In the genomic region with DNA sequence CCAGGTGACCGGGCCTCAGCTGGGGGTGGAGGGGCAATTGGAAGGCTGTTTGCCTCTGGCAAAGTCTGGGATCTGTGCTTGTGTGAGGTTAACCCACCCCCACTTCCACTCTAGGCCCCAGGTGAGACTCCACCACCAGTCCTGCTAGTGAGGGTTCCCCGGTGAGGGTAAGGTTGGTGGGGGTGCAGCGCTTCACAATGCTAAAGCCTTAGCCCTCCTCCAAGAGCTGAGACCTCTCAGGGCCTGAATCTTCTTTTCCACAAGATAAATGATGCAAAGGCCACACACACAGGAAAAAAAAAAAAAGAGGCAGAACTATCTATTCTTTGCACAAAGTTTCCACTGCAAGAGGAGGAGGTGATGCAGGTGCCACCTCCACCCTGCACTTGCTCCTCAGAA, we compare ENCODE assay signal across 13 cellular contexts. TPM values are rescaled to one million over a fixed set of nuclear protein-coding genes. Genes with fewer than 3 reads are reported as not detected.
DNase-seq lines count a peak whose midpoint lies in the region; ATAC-seq and TF ChIP-seq lines count a peak whose summit lies in the region.
"Had no signal": no experiment of that assay in that cellular context is flagged by ENCODE, and none has a peak within 500 bp of the region (broad histone marks: within the 10 kb centered on the region; RNA-seq: fewer than 3 reads in every experiment).

No MANE protein-coding gene starts in this region.

- H3K27ac ChIP-seq in osteoblast (ENCODE audit: low read depth, low read length) (no peak overlapping the region), gastroesophageal sphincter (peak overlapping the region in 1 of 4 donors; percentile 14)
- H3K27ac ChIP-seq: brain microvascular endothelial cell, SK-N-MC had no signal

- TF ChIP-seq CTCF in osteoblast (IDR thresholded peaks at IDR 0.05; ENCODE audit: extremely low read depth, low read depth, low read length) (no peak), gastroesophageal sphincter (IDR thresholded peaks at IDR 0.05) (no peak)

- H3K4me3 Mint-ChIP-seq in activated naive CD4-positive, alpha-beta T cell treated with anti-CD3 and anti-CD28 coated beads, Interleukin-2, amount 50 U/mL, for 24 hours, result peak overlapping the region; percentile 76
- H3K4me3 Mint-ChIP-seq in activated CD8-positive, alpha-beta T cell treated with anti-CD3 and anti-CD28 coated beads, Interleukin-2, amount 10 ng/mL, durations not matched to agents 7 days and 5 days, result no peak overlapping the region

- H3K27me3 ChIP-seq in osteoblast (ENCODE audit: insufficient read depth, low read length) (no peaks in the 10 kb centered on the region), gastroesophageal sphincter (no peaks in the 10 kb centered on the region)
- H3K27me3 ChIP-seq: brain microvascular endothelial cell had no signal

- peaks cover 1% of the 10 kb centered on the region for H3K36me3 Mint-ChIP-seq in activated naive CD4-positive, alpha-beta T cell treated with anti-CD3 and anti-CD28 coated beads, Interleukin-2, amount 50 U/mL, for 24 hours
- peaks cover 25% of the 10 kb centered on the region for H3K36me3 Mint-ChIP-seq in activated CD8-positive, alpha-beta T cell treated with anti-CD3 and anti-CD28 coated beads, Interleukin-2, amount 10 ng/mL, durations not matched to agents 7 days and 5 days (ENCODE audit: low read depth)
- H3K36me3 Mint-ChIP-seq: naive B cell had no signal

- H3K4me1 ChIP-seq in osteoblast (ENCODE audit: insufficient read depth, low read length) (peaks cover 18% of the 10 kb centered on the region), gastroesophageal sphincter (peaks cover 0 to 67% (median 17%) of the 10 kb centered on the region in 3 donors)

- H3K79me2 ChIP-seq in osteoblast (ENCODE audit: insufficient read depth, low read length), result peaks cover 47% of the 10 kb centered on the region

- H2AFZ ChIP-seq in osteoblast (ENCODE audit: low read length), result no peak overlapping the region

- H3K4me2 ChIP-seq in osteoblast (ENCODE audit: insufficient read depth, low read length), result no peak overlapping the region

- H3K4me1 Mint-ChIP-seq in activated naive CD4-positive, alpha-beta T cell treated with anti-CD3 and anti-CD28 coated beads, Interleukin-2, amount 50 U/mL, for 24 hours, result peaks cover 53% of the 10 kb centered on the region
- H3K4me1 Mint-ChIP-seq in activated CD8-positive, alpha-beta T cell treated with anti-CD3 and anti-CD28 coated beads, Interleukin-2, amount 10 ng/mL, durations not matched to agents 7 days and 5 days (ENCODE audit: low read depth), result peaks cover 46% of the 10 kb centered on the region

- no peaks in the 10 kb centered on the region for H3K27me3 Mint-ChIP-seq in activated naive CD4-positive, alpha-beta T cell treated with anti-CD3 and anti-CD28 coated beads, Interleukin-2, amount 50 U/mL, for 24 hours
- no peaks in the 10 kb centered on the region for H3K27me3 Mint-ChIP-seq in activated CD8-positive, alpha-beta T cell treated with anti-CD3 and anti-CD28 coated beads, Interleukin-2, amount 10 ng/mL, durations not matched to agents 7 days and 5 days (ENCODE audit: low read depth)

- H3K4me3 ChIP-seq in osteoblast (ENCODE audit: insufficient read depth, low read length) (no peak overlapping the region), gastroesophageal sphincter (no peak overlapping the region)
- H3K4me3 ChIP-seq: SK-N-MC had no signal

- peaks cover 42% of the 10 kb centered on the region for H4K20me1 ChIP-seq in osteoblast (ENCODE audit: insufficient read depth, low read length)

- H3K9me3 Mint-ChIP-seq in activated naive CD4-positive, alpha-beta T cell treated with anti-CD3 and anti-CD28 coated beads, Interleukin-2, amount 50 U/mL, for 24 hours, result no peaks in the 10 kb centered on the region
- no peaks in the 10 kb centered on the region for H3K9me3 Mint-ChIP-seq in activated CD8-positive, alpha-beta T cell treated with anti-CD3 and anti-CD28 coated beads, Interleukin-2, amount 10 ng/mL, durations not matched to agents 7 days and 5 days (ENCODE audit: insufficient read depth)
- H3K9me3 Mint-ChIP-seq: naive B cell had no signal

- H3K9me3 ChIP-seq in osteoblast (ENCODE audit: low read depth, low read length) (no peaks in the 10 kb centered on the region), gastroesophageal sphincter (no peaks in the 10 kb centered on the region)

- ATAC-seq in activated CD8-positive, alpha-beta T cell treated with anti-CD3 and anti-CD28 coated beads, Interleukin-2, amount 10 ng/mL, durations not matched to agents 7 days and 5 days, result no peak
- ATAC-seq in gastroesophageal sphincter, result no peak

- H3K27ac Mint-ChIP-seq in activated naive CD4-positive, alpha-beta T cell treated with anti-CD3 and anti-CD28 coated beads, Interleukin-2, amount 50 U/mL, for 24 hours, result peak overlapping the region; percentile 80
- H3K27ac Mint-ChIP-seq in activated CD8-positive, alpha-beta T cell treated with anti-CD3 and anti-CD28 coated beads, Interleukin-2, amount 10 ng/mL, durations not matched to agents 7 days and 5 days, result peak overlapping the region; percentile 72

- TF ChIP-seq EP300 in gastroesophageal sphincter (IDR thresholded peaks at IDR 0.05), result no peak

- POLR2A ChIA-PET in activated CD8-positive, alpha-beta T cell treated with anti-CD3 and anti-CD28 coated beads, Interleukin-2, amount 10 ng/mL, durations not matched to agents 7 days and 5 days (lab: Charles Lee), result interaction anchor here (0.6 to 2.1 kb wide), 3 partner anchors 30 to 57 kb away, joined by 3 to 9 read pairs (median 9); partner anchors contain the start of gene MLLT6

- no peak for DNase-seq in activated naive CD4-positive, alpha-beta T cell treated with anti-CD3 and anti-CD28 coated beads, Interleukin-2, amount 50 U/mL, for 16 hours
- no peak for DNase-seq in activated CD8-positive, alpha-beta T cell treated with anti-CD3 and anti-CD28 coated beads, Interleukin-2, amount 10 ng/mL, durations not matched to agents 7 days and 5 days
- DNase-seq in osteoblast (ENCODE audit: insufficient read length, low spot score, missing footprints) (peak; percentile 30), DMS53 (lab: John Stamatoyannopoulos, UW) (no peak)
- DNase-seq: brain microvascular endothelial cell; effector CD4-positive, alpha-beta T cell; EL; KG1; naive B cell; retina had no signal

- peaks cover 49% of the 10 kb centered on the region for H3K36me3 ChIP-seq in osteoblast (ENCODE audit: insufficient read depth, low read length)
- peaks cover 0 to 60% of the 10 kb centered on the region in 2 donors for H3K36me3 ChIP-seq in gastroesophageal sphincter

- WGBS in gastroesophageal sphincter (ENCODE audit: low coverage in 1 of 2), 2 donors, result no CpG with 5 or more reads among the region's 3 CpGs

- no peak for TF ChIP-seq POLR2A in gastroesophageal sphincter (IDR thresholded peaks at IDR 0.05)

- CTCF ChIA-PET in activated CD8-positive, alpha-beta T cell treated with anti-CD3 and anti-CD28 coated beads, Interleukin-2, amount 10 ng/mL, durations not matched to agents 7 days and 5 days (lab: Charles Lee), result interaction anchor here (0.8 to 5.7 kb wide), 21 partner anchors 9 to 176 kb away, joined by 3 to 141 read pairs (median 9); partner anchors contain the start of genes EPOP, MLLT6 and PSMB3

RNA-seq across cellular contexts. Expression of gene CISD3, which starts 4.1 kb away (rescaled TPM):
- 10 to 100 TPM; 48.2 to 56.1 TPM for total RNA-seq in activated CD8-positive, alpha-beta T cell treated with anti-CD3 and anti-CD28 coated beads, Interleukin-2, amount 10 ng/mL, durations not matched to agents 7 days and 5 days
- total RNA-seq in osteoblast (3.5 and 3.6 TPM in 2 replicates), gastroesophageal sphincter (10 to 100 TPM in 2 of 4 donors, 1 to 10 TPM in 2; 8.5 to 14.9 (median 11.1) TPM)

RNA-seq across cellular contexts. Expression of gene PCGF2, which starts 13.9 kb away (rescaled TPM):
- under 1 TPM; 0.63 to 0.70 TPM for total RNA-seq in activated CD8-positive, alpha-beta T cell treated with anti-CD3 and anti-CD28 coated beads, Interleukin-2, amount 10 ng/mL, durations not matched to agents 7 days and 5 days
- total RNA-seq in osteoblast (3.3 and 5.0 TPM in 2 replicates), gastroesophageal sphincter (10 to 100 TPM in 1 of 4 donors, 1 to 10 TPM in 3; 6.4 to 13.0 (median 9.7) TPM)

RNA-seq across cellular contexts. Expression of gene PSMB3, which starts 18.3 kb away (rescaled TPM):
- total RNA-seq in activated CD8-positive, alpha-beta T cell treated with anti-CD3 and anti-CD28 coated beads, Interleukin-2, amount 10 ng/mL, durations not matched to agents 7 days and 5 days, result 100 to 1,000 TPM; 251 to 252 TPM
- total RNA-seq in osteoblast, result 235 and 267 TPM in 2 replicates
- 100 to 1,000 TPM; 107 to 123 (median 117) TPM for total RNA-seq in gastroesophageal sphincter

RNA-seq across cellular contexts. Expression of gene MLLT6, which starts 29.2 kb away (rescaled TPM):
- 100 to 1,000 TPM; 211 to 219 TPM for total RNA-seq in activated CD8-positive, alpha-beta T cell treated with anti-CD3 and anti-CD28 coated beads, Interleukin-2, amount 10 ng/mL, durations not matched to agents 7 days and 5 days
- total RNA-seq in osteoblast (33.3 and 44.2 TPM in 2 replicates), gastroesophageal sphincter (100 to 1,000 TPM in 1 of 4 donors, 10 to 100 TPM in 3; 55.6 to 101 (median 77.9) TPM)

RNA-seq across cellular contexts. Expression of gene EPOP, which starts 59.5 kb away (rescaled TPM):
- 10 to 100 TPM; 11.4 to 11.6 TPM for total RNA-seq in activated CD8-positive, alpha-beta T cell treated with anti-CD3 and anti-CD28 coated beads, Interleukin-2, amount 10 ng/mL, durations not matched to agents 7 days and 5 days
- total RNA-seq in osteoblast (1.2 and 2.2 TPM in 2 replicates), gastroesophageal sphincter (1 to 10 TPM in 3 of 4 donors, under 1 TPM in 1; 0.31 to 3.5 (median 1.5) TPM)
